In the genomic region with DNA sequence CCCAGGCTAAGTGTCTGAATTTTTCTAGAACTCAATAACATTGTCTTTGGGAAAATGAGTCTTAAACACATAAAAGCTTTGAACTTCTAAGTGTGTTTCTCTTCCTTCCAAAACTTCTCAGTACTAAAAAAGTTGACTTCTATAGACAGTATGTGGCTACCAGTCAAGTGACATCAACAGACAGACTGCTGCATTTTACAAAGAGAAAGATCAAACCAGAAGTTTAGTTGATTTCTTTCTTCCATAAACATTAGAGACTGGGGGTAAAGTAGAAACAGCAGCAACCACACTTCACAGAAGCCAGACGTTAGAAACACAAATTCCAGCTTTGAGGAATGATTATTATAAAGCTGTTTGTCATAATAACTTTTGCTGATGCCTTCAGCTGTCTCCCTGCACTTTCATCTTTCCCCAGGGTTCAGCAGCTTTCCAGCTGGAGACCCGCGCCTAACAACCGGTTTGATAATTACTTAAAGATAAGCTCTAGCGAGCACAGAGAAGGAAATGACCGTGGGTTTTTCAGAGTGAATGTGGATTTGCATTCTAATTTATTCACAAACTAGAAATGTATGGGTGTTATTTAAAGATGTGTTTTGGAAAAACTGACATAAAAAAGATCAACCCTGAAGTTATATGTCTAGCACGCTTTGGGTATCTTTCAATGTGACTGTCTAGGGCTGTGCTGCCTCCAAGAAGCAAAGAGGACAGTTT, we compare ENCODE assay signal across 9 cellular contexts. TPM values are rescaled to one million over a fixed set of nuclear protein-coding genes. Genes with fewer than 3 reads are reported as not detected.
A peak's percentile ranks its signal among the peaks of the same experiment; 100 is the strongest.
DNase-seq lines count a peak whose midpoint lies in the region; ATAC-seq and TF ChIP-seq lines count a peak whose summit lies in the region.
"Had no signal": no experiment of that assay in that cellular context is flagged by ENCODE, and none has a peak within 500 bp of the region (broad histone marks: within the 10 kb centered on the region; RNA-seq: fewer than 3 reads in every experiment).

No MANE protein-coding gene starts in this region.

- H3K9me3 ChIP-seq in SJCRH30 (replicated peaks): no peaks in the 10 kb centered on the region

- no peak overlapping the region for H3K27ac ChIP-seq in SJCRH30

- no peak overlapping the region for H3K4me3 ChIP-seq in SJCRH30

- in situ Hi-C loops in GM13976 (cut with MboI; ENCODE audit: low sequenced_read_pairs, unreplicated experiment): no loop called here

- H3K4me1 ChIP-seq in SJCRH30: no peaks in the 10 kb centered on the region

- H3K36me3 ChIP-seq in SJCRH30: no peaks in the 10 kb centered on the region

- H3K27me3 ChIP-seq in SJCRH30: peaks cover 10% of the 10 kb centered on the region; the same call in 1 of the 2 replicates

- no peak overlapping the region for H3K27ac Mint-ChIP-seq in Calu3 (ENCODE audit: unreplicated experiment)

- H3K27me3 Mint-ChIP-seq in Calu3 (ENCODE audit: unreplicated experiment): no peaks in the 10 kb centered on the region

- intact Hi-C loops in Calu3 (cut with micrococcal nuclease; ENCODE audit: unreplicated experiment): no loop called here

- no peak overlapping the region for H3K4me3 Mint-ChIP-seq in Calu3 (ENCODE audit: low read depth, unreplicated experiment)

- no TSS peak for BruUV-seq in Calu3 (replicated peaks; lab: Mats Ljungman, UMichigan)

- no peaks in the 10 kb centered on the region for H3K36me3 Mint-ChIP-seq in Calu3 (ENCODE audit: insufficient read depth, unreplicated experiment)

- CTCF ChIA-PET in Calu3 (lab: Charles Lee): interaction anchor here (1.3 kb wide), 1 partner anchor 11 kb away, joined by 3 read pairs; no protein-coding TSS in a partner anchor

- ATAC-seq in GM21423 (IDR thresholded peaks at IDR 0.05; ENCODE audit: unreplicated experiment): peak; percentile 76
- ATAC-seq in HG03558 (IDR thresholded peaks at IDR 0.05; ENCODE audit: extremely low read depth, unreplicated experiment): peak; percentile 55

- DNase-seq in GM13976 (ENCODE audit: low spot score) (peak; percentile 4), kidney tubule cell (ENCODE audit: low spot score) (peak; percentile 52), SJCRH30 (no peak), AML-193 (lab: John Stamatoyannopoulos, UW) (no peak), LoVo (ENCODE audit: low spot score) (no peak), Calu3 (no peak)

- peaks cover 17% of the 10 kb centered on the region for H3K4me1 Mint-ChIP-seq in Calu3 (ENCODE audit: low read depth, unreplicated experiment)

- TF ChIP-seq CTCF in GM13976 (IDR thresholded peaks at IDR 0.05; ENCODE audit: borderline replicate concordance, control extremely low read depth, extremely low read depth, insufficient read depth, missing control alignments) (no peak), Calu3 (IDR thresholded peaks at IDR 0.05; ENCODE audit: unreplicated experiment) (no peak)

- H3K9me3 Mint-ChIP-seq in Calu3 (ENCODE audit: low read depth, unreplicated experiment): no peaks in the 10 kb centered on the region

RNA-seq across cellular contexts. Expression of a gene that starts 15.2 kb away (rescaled TPM):
- total RNA-seq in SJCRH30 (2014; rRNA removed; shearing (Covaris generic)): not detected in 2 replicates
- 0.26 and 1.0 TPM in 2 replicates for total RNA-seq in Calu3 (2022)
- total RNA-seq: SK-MEL-5 had no signal

RNA-seq across cellular contexts. Expression of a gene that starts 21.3 kb away (rescaled TPM):
- 0.10 TPM in 1 of 2 replicates, not detected in the other for total RNA-seq in SJCRH30 (2014; rRNA removed; shearing (Covaris generic))
- total RNA-seq in Calu3 (2022): not detected in 2 replicates
- total RNA-seq: SK-MEL-5 had no signal

RNA-seq across cellular contexts. Expression of a gene that starts 53.0 kb away (rescaled TPM):
- total RNA-seq in SJCRH30 (2014; rRNA removed; shearing (Covaris generic)): not detected in 2 replicates
- total RNA-seq in Calu3 (2022): not detected in 2 replicates
- total RNA-seq: SK-MEL-5 had no signal

Comparison
In these comparisons a context has a peak if more than half of its experiments do, and no peak if none do; other contexts are left out.
1. DNase-seq: peak in GM13976 (single experiment) and kidney tubule cell (single experiment); none in SJCRH30 (0 of 2), AML-193 (0 of 2), LoVo (single experiment) and Calu3 (single experiment).